In genomic region chr10:69761320-69761719, GRCh38 we compare ENCODE assay signal across 6 cellular contexts. TPM values are rescaled to one million over a fixed set of nuclear protein-coding genes. Genes with fewer than 3 reads are reported as not detected.
"Had no signal": no experiment of that assay in that cellular context is flagged by ENCODE, and none has a peak within 500 bp of the region (broad histone marks: within the 10 kb centered on the region; RNA-seq: fewer than 3 reads in every experiment).

No MANE protein-coding gene starts in this region.

- H3K4me3 ChIP-seq: GM23248, HAP-1 had no signal

- DNase-seq: GOT3 had no signal

- H2AFZ ChIP-seq: GM23248 had no signal

- ATAC-seq: HCT116 had no signal

- H3K27ac ChIP-seq: GM23248 had no signal

- H3K9me3 ChIP-seq: HAP-1 had no signal

- H3K36me3 ChIP-seq: HAP-1 had no signal

- H3K4me1 Mint-ChIP-seq: IgD-negative memory B cell had no signal

- H3K4me1 ChIP-seq: HAP-1 had no signal

- H3K36me3 Mint-ChIP-seq: IgD-negative memory B cell had no signal

- H3K9ac ChIP-seq: GM23248 had no signal

- H3K9me3 Mint-ChIP-seq: IgD-negative memory B cell had no signal

- H3K4me3 Mint-ChIP-seq: IgD-negative memory B cell had no signal

- FAIRE-seq: HTR-8/SVneo had no signal

RNA-seq across cellular contexts. Expression of gene COL13A1, which starts 40.4 kb away (rescaled TPM):
- polyA plus RNA-seq: IgD-negative memory B cell had no signal
